ENCODE assay signal across 1 cellular context in the genomic region with DNA sequence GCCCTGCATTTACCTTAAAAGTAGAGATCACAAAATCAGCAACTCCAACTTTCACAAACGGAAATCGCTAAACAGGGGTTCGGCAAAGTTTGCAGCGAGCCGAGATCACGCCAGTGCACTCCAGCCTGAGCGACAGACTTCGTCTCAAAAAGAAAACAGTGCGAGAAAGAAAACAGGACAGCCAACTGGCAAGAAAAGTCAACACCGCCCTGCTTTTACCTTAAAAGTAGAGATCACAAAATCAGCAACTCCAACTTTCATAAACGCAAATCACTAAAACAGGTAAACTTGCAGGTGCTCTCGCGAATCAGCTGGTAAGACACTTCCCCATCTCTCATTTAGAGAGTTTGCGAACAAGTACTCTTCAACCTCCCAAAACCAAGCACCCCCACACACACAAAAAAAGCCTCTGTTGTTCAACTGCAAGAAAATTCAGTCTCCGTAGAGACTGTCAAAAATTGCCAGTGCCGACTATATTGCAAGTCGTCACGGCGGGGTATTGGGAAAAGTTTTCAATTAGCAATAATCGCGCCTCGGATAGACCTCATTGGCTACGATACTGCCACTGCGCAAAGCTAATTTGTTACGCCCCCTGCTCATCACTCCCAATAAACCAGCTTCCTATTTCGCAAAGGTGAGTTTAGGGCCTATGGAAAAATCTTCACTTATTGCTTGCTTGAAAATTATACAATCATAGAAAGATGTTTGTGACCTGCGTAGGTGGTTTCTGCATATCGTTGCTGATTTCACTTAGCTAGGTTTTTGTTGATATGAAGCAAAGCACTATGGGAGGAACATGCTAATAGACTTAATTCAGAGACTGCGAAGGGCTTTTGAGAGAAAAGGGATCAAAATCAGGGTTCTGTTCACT.
TF ChIP-seq lines count a peak whose summit lies in the region.

TSS of gene RNU4-1 (minus strand) at position 577 of the 871 bp plus-strand sequence.

TF ChIP-seq in WTC11, 78 proteins besides CTCF, POLR2A, EP300 and RAD21 (continued from another document and continues in another):
- TF ChIP-seq, protein P1, sequence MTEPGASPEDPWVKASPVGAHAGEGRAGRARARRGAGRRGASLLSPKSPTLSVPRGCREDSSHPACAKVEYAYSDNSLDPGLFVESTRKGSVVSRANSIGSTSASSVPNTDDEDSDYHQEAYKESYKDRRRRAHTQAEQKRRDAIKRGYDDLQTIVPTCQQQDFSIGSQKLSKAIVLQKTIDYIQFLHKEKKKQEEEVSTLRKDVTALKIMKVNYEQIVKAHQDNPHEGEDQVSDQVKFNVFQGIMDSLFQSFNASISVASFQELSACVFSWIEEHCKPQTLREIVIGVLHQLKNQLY (CRISPR knock-in tag; IDR thresholded peaks at IDR 0.05), result no peak; the same call in 1 of the 2 replicates
- TF ChIP-seq CREM (CRISPR knock-in tag; IDR thresholded peaks at IDR 0.05) (peak; percentile 78), SP1 (CRISPR knock-in tag; conservative IDR thresholded peaks at IDR 0.05) (peak; percentile 50; the same call in 1 of the 2 replicates), ZNF138 (CRISPR knock-in tag; conservative IDR thresholded peaks at IDR 0.05) (no peak), TP53 (CRISPR knock-in tag; IDR thresholded peaks at IDR 0.05) (peak; percentile 67; the same call in 1 of the 2 replicates), SOX15 (CRISPR knock-in tag; IDR thresholded peaks at IDR 0.05) (peak; percentile 75; the same call in 1 of the 2 replicates), SMAD4 (CRISPR knock-in tag; IDR thresholded peaks at IDR 0.05) (peak; percentile 81; the same call in 1 of the 2 replicates), JUN (CRISPR knock-in tag; IDR thresholded peaks at IDR 0.05) (no peak), RELA (CRISPR knock-in tag; IDR thresholded peaks at IDR 0.05; ENCODE audit: borderline replicate concordance) (no peak), GTF2I (CRISPR knock-in tag; conservative IDR thresholded peaks at IDR 0.05) (no peak), OVOL2 (CRISPR knock-in tag; IDR thresholded peaks at IDR 0.05; ENCODE audit: borderline replicate concordance) (peak; percentile 82; the same call in 1 of the 2 replicates), TEAD1 (CRISPR knock-in tag; IDR thresholded peaks at IDR 0.05) (peak; percentile 79), ZNF317 (CRISPR knock-in tag; IDR thresholded peaks at IDR 0.05; ENCODE audit: borderline replicate concordance, low read depth) (peak; percentile 32; the same call in 1 of the 2 replicates), ESRRA (CRISPR knock-in tag; IDR thresholded peaks at IDR 0.05; ENCODE audit: borderline replicate concordance) (no peak), NR2C2 (CRISPR knock-in tag; IDR thresholded peaks at IDR 0.05) (no peak), E2F4 (CRISPR knock-in tag; IDR thresholded peaks at IDR 0.05; ENCODE audit: borderline replicate concordance, low read depth) (no peak), HMGA2 (CRISPR knock-in tag; IDR thresholded peaks at IDR 0.05) (no peak), JAZF1 (CRISPR knock-in tag; IDR thresholded peaks at IDR 0.05) (peak; percentile 69; the same call in 1 of the 2 replicates), IRF1 (CRISPR knock-in tag; IDR thresholded peaks at IDR 0.05) (no peak; the same call in none of the 2 replicates), ZNF671 (CRISPR knock-in tag; IDR thresholded peaks at IDR 0.05) (peak; percentile 95), MYBL2 (CRISPR knock-in tag; IDR thresholded peaks at IDR 0.05) (peak; percentile 26; the same call in 1 of the 2 replicates), NFYB (CRISPR knock-in tag; conservative IDR thresholded peaks at IDR 0.05; ENCODE audit: low read depth) (no peak; the same call in 1 of the 2 replicates), FOXK1 (CRISPR knock-in tag; IDR thresholded peaks at IDR 0.05) (no peak; the same call in 1 of the 2 replicates), ETV6 (CRISPR knock-in tag; IDR thresholded peaks at IDR 0.05) (peak; percentile 86), ZNF232 (CRISPR knock-in tag; IDR thresholded peaks at IDR 0.05) (peak; percentile 65; the same call in 1 of the 2 replicates), FOXJ3 (CRISPR knock-in tag; IDR thresholded peaks at IDR 0.05; ENCODE audit: borderline replicate concordance) (no peak; the same call in 1 of the 2 replicates), ZNF423 (CRISPR knock-in tag; IDR thresholded peaks at IDR 0.05) (peak; percentile 41; the same call in 1 of the 2 replicates), KAT7 (CRISPR knock-in tag; IDR thresholded peaks at IDR 0.05; ENCODE audit: borderline replicate concordance) (no peak), NFATC4 (CRISPR knock-in tag; IDR thresholded peaks at IDR 0.05) (peak; percentile 92), ZNF121 (CRISPR knock-in tag; IDR thresholded peaks at IDR 0.05) (no peak), SMAD3 (CRISPR knock-in tag; IDR thresholded peaks at IDR 0.05; ENCODE audit: borderline replicate concordance) (peak; percentile 72; the same call in 1 of the 2 replicates), CREB1 (CRISPR knock-in tag; IDR thresholded peaks at IDR 0.05) (peak; percentile 44; the same call in 1 of the 2 replicates), ELF4 (CRISPR knock-in tag; IDR thresholded peaks at IDR 0.05; ENCODE audit: low read depth) (no peak), EMX1 (CRISPR knock-in tag; IDR thresholded peaks at IDR 0.05) (peak; percentile 96), TEAD4 (CRISPR knock-in tag; IDR thresholded peaks at IDR 0.05) (no peak), USF2 (CRISPR knock-in tag; IDR thresholded peaks at IDR 0.05) (no peak)
- TF ChIP-seq, protein P2, sequence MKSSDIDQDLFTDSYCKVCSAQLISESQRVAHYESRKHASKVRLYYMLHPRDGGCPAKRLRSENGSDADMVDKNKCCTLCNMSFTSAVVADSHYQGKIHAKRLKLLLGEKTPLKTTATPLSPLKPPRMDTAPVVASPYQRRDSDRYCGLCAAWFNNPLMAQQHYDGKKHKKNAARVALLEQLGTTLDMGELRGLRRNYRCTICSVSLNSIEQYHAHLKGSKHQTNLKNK (CRISPR knock-in tag; IDR thresholded peaks at IDR 0.05), result no peak
- TF ChIP-seq, protein P3, sequence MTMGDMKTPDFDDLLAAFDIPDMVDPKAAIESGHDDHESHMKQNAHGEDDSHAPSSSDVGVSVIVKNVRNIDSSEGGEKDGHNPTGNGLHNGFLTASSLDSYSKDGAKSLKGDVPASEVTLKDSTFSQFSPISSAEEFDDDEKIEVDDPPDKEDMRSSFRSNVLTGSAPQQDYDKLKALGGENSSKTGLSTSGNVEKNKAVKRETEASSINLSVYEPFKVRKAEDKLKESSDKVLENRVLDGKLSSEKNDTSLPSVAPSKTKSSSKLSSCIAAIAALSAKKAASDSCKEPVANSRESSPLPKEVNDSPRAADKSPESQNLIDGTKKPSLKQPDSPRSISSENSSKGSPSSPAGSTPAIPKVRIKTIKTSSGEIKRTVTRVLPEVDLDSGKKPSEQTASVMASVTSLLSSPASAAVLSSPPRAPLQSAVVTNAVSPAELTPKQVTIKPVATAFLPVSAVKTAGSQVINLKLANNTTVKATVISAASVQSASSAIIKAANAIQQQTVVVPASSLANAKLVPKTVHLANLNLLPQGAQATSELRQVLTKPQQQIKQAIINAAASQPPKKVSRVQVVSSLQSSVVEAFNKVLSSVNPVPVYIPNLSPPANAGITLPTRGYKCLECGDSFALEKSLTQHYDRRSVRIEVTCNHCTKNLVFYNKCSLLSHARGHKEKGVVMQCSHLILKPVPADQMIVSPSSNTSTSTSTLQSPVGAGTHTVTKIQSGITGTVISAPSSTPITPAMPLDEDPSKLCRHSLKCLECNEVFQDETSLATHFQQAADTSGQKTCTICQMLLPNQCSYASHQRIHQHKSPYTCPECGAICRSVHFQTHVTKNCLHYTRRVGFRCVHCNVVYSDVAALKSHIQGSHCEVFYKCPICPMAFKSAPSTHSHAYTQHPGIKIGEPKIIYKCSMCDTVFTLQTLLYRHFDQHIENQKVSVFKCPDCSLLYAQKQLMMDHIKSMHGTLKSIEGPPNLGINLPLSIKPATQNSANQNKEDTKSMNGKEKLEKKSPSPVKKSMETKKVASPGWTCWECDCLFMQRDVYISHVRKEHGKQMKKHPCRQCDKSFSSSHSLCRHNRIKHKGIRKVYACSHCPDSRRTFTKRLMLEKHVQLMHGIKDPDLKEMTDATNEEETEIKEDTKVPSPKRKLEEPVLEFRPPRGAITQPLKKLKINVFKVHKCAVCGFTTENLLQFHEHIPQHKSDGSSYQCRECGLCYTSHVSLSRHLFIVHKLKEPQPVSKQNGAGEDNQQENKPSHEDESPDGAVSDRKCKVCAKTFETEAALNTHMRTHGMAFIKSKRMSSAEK (CRISPR knock-in tag; IDR thresholded peaks at IDR 0.05; ENCODE audit: borderline replicate concordance), result peak; percentile 98
- TF ChIP-seq, protein P4, sequence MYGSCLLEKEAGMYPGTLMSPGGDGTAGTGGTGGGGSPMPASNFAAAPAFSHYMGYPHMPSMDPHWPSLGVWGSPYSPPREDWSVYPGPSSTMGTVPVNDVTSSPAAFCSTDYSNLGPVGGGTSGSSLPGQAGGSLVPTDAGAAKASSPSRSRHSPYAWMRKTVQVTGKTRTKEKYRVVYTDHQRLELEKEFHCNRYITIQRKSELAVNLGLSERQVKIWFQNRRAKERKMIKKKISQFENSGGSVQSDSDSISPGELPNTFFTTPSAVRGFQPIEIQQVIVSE (CRISPR knock-in tag; IDR thresholded peaks at IDR 0.05; ENCODE audit: borderline replicate concordance), result peak; percentile 92
- TF ChIP-seq, protein P5, sequence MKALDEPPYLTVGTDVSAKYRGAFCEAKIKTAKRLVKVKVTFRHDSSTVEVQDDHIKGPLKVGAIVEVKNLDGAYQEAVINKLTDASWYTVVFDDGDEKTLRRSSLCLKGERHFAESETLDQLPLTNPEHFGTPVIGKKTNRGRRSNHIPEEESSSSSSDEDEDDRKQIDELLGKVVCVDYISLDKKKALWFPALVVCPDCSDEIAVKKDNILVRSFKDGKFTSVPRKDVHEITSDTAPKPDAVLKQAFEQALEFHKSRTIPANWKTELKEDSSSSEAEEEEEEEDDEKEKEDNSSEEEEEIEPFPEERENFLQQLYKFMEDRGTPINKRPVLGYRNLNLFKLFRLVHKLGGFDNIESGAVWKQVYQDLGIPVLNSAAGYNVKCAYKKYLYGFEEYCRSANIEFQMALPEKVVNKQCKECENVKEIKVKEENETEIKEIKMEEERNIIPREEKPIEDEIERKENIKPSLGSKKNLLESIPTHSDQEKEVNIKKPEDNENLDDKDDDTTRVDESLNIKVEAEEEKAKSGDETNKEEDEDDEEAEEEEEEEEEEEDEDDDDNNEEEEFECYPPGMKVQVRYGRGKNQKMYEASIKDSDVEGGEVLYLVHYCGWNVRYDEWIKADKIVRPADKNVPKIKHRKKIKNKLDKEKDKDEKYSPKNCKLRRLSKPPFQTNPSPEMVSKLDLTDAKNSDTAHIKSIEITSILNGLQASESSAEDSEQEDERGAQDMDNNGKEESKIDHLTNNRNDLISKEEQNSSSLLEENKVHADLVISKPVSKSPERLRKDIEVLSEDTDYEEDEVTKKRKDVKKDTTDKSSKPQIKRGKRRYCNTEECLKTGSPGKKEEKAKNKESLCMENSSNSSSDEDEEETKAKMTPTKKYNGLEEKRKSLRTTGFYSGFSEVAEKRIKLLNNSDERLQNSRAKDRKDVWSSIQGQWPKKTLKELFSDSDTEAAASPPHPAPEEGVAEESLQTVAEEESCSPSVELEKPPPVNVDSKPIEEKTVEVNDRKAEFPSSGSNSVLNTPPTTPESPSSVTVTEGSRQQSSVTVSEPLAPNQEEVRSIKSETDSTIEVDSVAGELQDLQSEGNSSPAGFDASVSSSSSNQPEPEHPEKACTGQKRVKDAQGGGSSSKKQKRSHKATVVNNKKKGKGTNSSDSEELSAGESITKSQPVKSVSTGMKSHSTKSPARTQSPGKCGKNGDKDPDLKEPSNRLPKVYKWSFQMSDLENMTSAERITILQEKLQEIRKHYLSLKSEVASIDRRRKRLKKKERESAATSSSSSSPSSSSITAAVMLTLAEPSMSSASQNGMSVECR (CRISPR knock-in tag; IDR thresholded peaks at IDR 0.05; ENCODE audit: borderline replicate concordance), result peak; percentile 87
- TF ChIP-seq, protein P6, sequence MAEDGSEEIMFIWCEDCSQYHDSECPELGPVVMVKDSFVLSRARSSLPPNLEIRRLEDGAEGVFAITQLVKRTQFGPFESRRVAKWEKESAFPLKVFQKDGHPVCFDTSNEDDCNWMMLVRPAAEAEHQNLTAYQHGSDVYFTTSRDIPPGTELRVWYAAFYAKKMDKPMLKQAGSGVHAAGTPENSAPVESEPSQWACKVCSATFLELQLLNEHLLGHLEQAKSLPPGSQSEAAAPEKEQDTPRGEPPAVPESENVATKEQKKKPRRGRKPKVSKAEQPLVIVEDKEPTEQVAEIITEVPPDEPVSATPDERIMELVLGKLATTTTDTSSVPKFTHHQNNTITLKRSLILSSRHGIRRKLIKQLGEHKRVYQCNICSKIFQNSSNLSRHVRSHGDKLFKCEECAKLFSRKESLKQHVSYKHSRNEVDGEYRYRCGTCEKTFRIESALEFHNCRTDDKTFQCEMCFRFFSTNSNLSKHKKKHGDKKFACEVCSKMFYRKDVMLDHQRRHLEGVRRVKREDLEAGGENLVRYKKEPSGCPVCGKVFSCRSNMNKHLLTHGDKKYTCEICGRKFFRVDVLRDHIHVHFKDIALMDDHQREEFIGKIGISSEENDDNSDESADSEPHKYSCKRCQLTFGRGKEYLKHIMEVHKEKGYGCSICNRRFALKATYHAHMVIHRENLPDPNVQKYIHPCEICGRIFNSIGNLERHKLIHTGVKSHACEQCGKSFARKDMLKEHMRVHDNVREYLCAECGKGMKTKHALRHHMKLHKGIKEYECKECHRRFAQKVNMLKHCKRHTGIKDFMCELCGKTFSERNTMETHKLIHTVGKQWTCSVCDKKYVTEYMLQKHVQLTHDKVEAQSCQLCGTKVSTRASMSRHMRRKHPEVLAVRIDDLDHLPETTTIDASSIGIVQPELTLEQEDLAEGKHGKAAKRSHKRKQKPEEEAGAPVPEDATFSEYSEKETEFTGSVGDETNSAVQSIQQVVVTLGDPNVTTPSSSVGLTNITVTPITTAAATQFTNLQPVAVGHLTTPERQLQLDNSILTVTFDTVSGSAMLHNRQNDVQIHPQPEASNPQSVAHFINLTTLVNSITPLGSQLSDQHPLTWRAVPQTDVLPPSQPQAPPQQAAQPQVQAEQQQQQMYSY (CRISPR knock-in tag; IDR thresholded peaks at IDR 0.05), result no peak
